ENCODE assay signal across 8 cellular contexts in genomic region chr17:73192219-73192893, GRCh38.
DNase-seq lines count a peak whose midpoint lies in the region; ATAC-seq and TF ChIP-seq lines count a peak whose summit lies in the region.

No MANE protein-coding gene starts in this region.

- ATAC-seq in HG03342 (IDR thresholded peaks at IDR 0.05; ENCODE audit: unreplicated experiment) = peak; percentile 63

- DNase-seq in C1 segment of cervical spinal cord (lab: John Stamatoyannopoulos, UW) (peak in 13 of 14 donors; percentile 37 to 85 (median 65)), NCI-H524 treated with DMSO at 0.1 percent for 48 hours (lab: John Stamatoyannopoulos, UW) (peak; percentile 67), medulla oblongata (ENCODE audit: extremely low spot score) (peak; percentile 60)
- peak; percentile 43 to 58 for DNase-seq in activated CD4-positive, alpha-beta T cell treated with anti-CD3 and anti-CD28 coated beads, Interleukin-2, amount 50 U/mL, for 4 hours
- DNase-seq in effector CD8-positive, alpha-beta T cell (lab: John Stamatoyannopoulos, UW) = peak; percentile 64
- DNase-seq in stimulated activated CD8-positive, alpha-beta memory T cell treated with anti-CD3 and anti-CD28 coated beads, Interleukin-15, amount 100 ng/mL, for 24 hours (ENCODE audit: low read depth) = peak; percentile 39

- peak; percentile 72 for TF ChIP-seq POLR2A in GM19099 (IDR thresholded peaks at IDR 0.05; ENCODE audit: extremely low read depth, insufficient read length, low read depth)

Comparison
In these comparisons a context has a peak if more than half of its experiments do, and no peak if none do; other contexts are left out.
1. Peak in every context shown above with its lines: DNase-seq and ATAC-seq.